8 cellular contexts compared by ENCODE assay signal in the genomic region with DNA sequence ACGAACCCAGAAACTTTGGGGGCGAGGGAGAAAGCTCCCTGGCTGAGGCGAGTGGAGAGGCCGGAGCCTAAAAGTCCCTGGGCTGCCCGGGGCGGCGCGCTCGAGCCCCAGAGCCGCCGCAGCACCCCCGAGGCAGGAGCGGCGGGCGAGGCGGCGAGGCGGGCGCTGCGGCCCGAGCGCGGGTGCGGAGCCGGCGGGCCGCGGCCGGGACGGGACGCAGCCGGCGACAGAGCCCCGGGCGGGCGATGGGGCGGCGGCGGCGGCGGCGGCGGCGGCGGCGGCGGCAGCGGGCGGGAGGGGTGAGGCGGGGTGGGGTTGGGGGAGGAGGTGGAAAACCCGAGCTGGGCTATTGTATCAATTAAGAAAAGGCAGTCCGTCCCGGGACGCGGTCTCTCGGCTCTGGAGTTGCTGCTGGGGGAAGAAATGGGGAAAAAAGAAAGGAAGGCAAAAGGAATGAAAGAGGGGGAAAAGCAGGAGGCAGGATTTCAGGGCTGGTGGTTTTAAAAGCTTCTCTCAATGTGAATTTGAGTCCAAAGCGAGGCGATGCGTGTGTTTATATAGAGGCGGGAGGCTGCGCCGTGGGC.
DNase-seq lines count a peak whose midpoint lies in the region; ATAC-seq and TF ChIP-seq lines count a peak whose summit lies in the region.

No MANE protein-coding gene starts in this region.

- H3K9me3 Mint-ChIP-seq in nephron progenitor cell, result peaks cover 6% of the 10 kb centered on the region

- peaks cover 73% of the 10 kb centered on the region for H3K27me3 ChIP-seq in NT2/D1 (ENCODE audit: insufficient read depth, insufficient read length)
- peaks cover 47% of the 10 kb centered on the region for H3K27me3 ChIP-seq in effector memory CD4-positive, alpha-beta T cell (replicated peaks; ENCODE audit: control insufficient read depth, insufficient read depth, low read length, poor library complexity, severe bottlenecking)

- peaks cover 6% of the 10 kb centered on the region; the same call in 1 of the 2 replicates for H3K9me3 ChIP-seq in NT2/D1 (ENCODE audit: insufficient read depth, low read length)
- H3K9me3 ChIP-seq in effector memory CD4-positive, alpha-beta T cell (ENCODE audit: control insufficient read depth, low read length), result no peaks in the 10 kb centered on the region

- peaks cover 51% of the 10 kb centered on the region for H3K4me1 Mint-ChIP-seq in nephron progenitor cell

- peak overlapping the region; percentile 34 for H3K4me3 ChIP-seq in NT2/D1 (ENCODE audit: insufficient read length, low read depth)
- H3K4me3 ChIP-seq in effector memory CD4-positive, alpha-beta T cell (ENCODE audit: insufficient read depth, low read depth, low read length, poor library complexity, severe bottlenecking), result peak overlapping the region; percentile 39

- peaks cover 9% of the 10 kb centered on the region for H3K4me1 ChIP-seq in NT2/D1 (ENCODE audit: insufficient read depth, insufficient read length)
- peaks cover 33% of the 10 kb centered on the region for H3K4me1 ChIP-seq in effector memory CD4-positive, alpha-beta T cell (ENCODE audit: control insufficient read depth, insufficient read depth, low read length, poor library complexity, severe bottlenecking)

- peaks cover 97% of the 10 kb centered on the region for H3K27me3 Mint-ChIP-seq in nephron progenitor cell (ENCODE audit: low read depth, poor library complexity)

- no peak overlapping the region for H3K27ac ChIP-seq in effector memory CD4-positive, alpha-beta T cell (ENCODE audit: insufficient read depth, low read length, poor library complexity, severe bottlenecking)

- no peak for TF ChIP-seq CTCF in nephron progenitor cell (IDR thresholded peaks at IDR 0.05)

- peak overlapping the region; percentile 83 for H3K4me3 Mint-ChIP-seq in nephron progenitor cell

- no peak overlapping the region for H3K27ac Mint-ChIP-seq in nephron progenitor cell

- peak; percentile 48 for DNase-seq in DMS53 (lab: John Stamatoyannopoulos, UW)
- DNase-seq in NT2/D1 (ENCODE audit: low read depth, low spot score), result no peak
- no peak for DNase-seq in effector memory CD4-positive, alpha-beta T cell
- DNase-seq in nephron progenitor cell, result peak; percentile 39
- no peak for DNase-seq in NCI-H2107 (lab: John Stamatoyannopoulos, UW)
- DNase-seq in NCI-H510A treated with DMSO at 0.1 percent for 48 hours (lab: John Stamatoyannopoulos, UW), result no peak
- no peak for DNase-seq in GDM1 (lab: John Stamatoyannopoulos, UW)

- no peak for ATAC-seq in GM18861 (IDR thresholded peaks at IDR 0.05; ENCODE audit: unreplicated experiment)

- H3K36me3 ChIP-seq in NT2/D1 (ENCODE audit: insufficient read depth, insufficient read length, low read length), result no peaks in the 10 kb centered on the region
- H3K36me3 ChIP-seq in effector memory CD4-positive, alpha-beta T cell (ENCODE audit: control insufficient read depth, insufficient read depth, low read length), result no peaks in the 10 kb centered on the region

- peak overlapping the region; percentile 56 for H3K9ac ChIP-seq in NT2/D1 (ENCODE audit: insufficient read length, low read depth)

- no peaks in the 10 kb centered on the region for H3K36me3 Mint-ChIP-seq in nephron progenitor cell (ENCODE audit: low read depth)

Comparison
In these comparisons a context has a peak if more than half of its experiments do, and no peak if none do; other contexts are left out.
1. DNase-seq: peak in DMS53 (single experiment) and nephron progenitor cell (single experiment); none in NT2/D1 (single experiment), effector memory CD4-positive, alpha-beta T cell (0 of 3), NCI-H2107 (single experiment), NCI-H510A treated with DMSO at 0.1 percent for 48 hours (single experiment) and GDM1 (single experiment).